In the genomic region with DNA sequence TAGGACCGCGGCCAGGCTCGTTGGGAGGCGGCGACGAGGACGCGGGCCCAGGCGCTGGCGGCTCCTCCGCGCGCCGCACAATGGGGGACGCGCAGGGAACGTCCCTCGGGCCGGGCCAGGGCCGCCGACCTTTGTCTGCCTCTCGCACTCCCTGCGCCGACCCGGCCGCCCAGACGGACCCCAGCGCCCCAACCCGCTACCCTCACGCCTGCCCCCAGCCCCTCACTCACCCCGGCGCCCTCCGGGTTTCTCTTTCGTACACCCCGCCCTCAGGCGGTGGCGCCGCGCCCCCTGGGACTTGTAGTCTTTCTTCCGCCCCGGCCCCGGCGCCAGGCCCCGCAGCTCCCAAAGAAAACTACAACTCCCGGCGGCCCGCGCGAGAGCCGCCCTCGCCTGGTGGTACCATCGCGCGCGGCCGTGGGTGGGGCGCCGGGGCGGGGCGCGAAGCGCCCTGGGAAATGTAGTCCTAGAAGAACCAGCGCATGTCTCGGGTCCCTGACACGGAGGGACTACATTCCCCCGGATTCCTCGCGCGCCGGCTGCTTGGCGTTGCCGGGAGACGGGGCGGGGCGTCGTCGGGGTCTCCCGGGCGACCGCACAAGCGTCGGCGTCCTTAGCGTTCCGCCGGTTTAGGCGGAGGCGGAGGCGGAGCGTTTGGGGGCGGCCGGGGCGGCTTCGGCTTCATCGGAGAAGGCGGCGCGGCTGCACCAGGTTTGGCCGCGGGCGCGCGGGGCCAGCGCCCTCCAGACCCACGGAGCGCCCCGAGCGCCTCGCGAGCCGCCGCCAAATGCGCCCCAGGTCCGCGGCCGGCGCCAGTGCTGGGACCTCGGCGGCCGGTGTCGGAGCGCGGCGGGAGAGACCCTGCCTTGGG, we compare ENCODE assay signal across 8 cellular contexts. TPM values are rescaled to one million over a fixed set of nuclear protein-coding genes. Genes with fewer than 3 reads are reported as not detected.
DNase-seq lines count a peak whose midpoint lies in the region; ATAC-seq and TF ChIP-seq lines count a peak whose summit lies in the region.

C1orf159 (minus strand) TSS at position 260 of the 871 bp plus-strand sequence. CDS start 24,546 bp downstream, outside the sequence.

- peak within 1 kb of the TSS; percentile 91 to 100 (median 96) for H3K4me3 ChIP-seq in Peyer's patch
- H3K4me3 ChIP-seq in esophagus muscularis mucosa, result peak within 1 kb of the TSS; percentile 79 to 98 (median 98)
- H3K4me3 ChIP-seq in muscle layer of colon (ENCODE audit: low read depth in 1 of 2, low read length in 2 of 2), result peak within 1 kb of the TSS; percentile 35 to 72

- DNase-seq in DMS153 treated with DMSO at 0.1 percent for 48 hours (lab: John Stamatoyannopoulos, UW; ENCODE audit: unreplicated experiment), result peak; percentile 100
- peak; percentile 92 for DNase-seq in KG1 (lab: John Stamatoyannopoulos, UW)
- peak; percentile 98 to 100 (median 99) for DNase-seq in Peyer's patch
- peak; percentile 99 for DNase-seq in activated T-cell treated with anti-CD3 and anti-CD28 coated beads, Interleukin-2, amount 50 U/mL, for 4 hours
- peak; percentile 100 for DNase-seq in esophagus muscularis mucosa (ENCODE audit: extremely low spot score)
- DNase-seq in stimulated activated CD8-positive, alpha-beta memory T cell treated with anti-CD3 and anti-CD28 coated beads, Interleukin-7, amount 100 ng/mL, for 1 hour (ENCODE audit: low read depth in 2 of 2), result peak; percentile 95 to 98

- H3K9me3 ChIP-seq in Peyer's patch (peaks cover 0 to 6% (median 3%) of the 10 kb centered on the region in 4 donors), esophagus muscularis mucosa (peaks cover 0 to 4% (median 0%) of the 10 kb centered on the region in 4 donors), muscle layer of colon (ENCODE audit: low read length) (no peaks in the 10 kb centered on the region)

- peak; percentile 93 for ATAC-seq in GM21723 (IDR thresholded peaks at IDR 0.05; ENCODE audit: unreplicated experiment)
- peak; percentile 93 to 94 for ATAC-seq in activated T-cell treated with anti-CD3 and anti-CD28 coated beads, Interleukin-2, amount 50 U/mL, for 4 hours

- peaks cover 11% of the 10 kb centered on the region for H3K36me3 Mint-ChIP-seq in activated T-cell treated with anti-CD3 and anti-CD28 coated beads, Interleukin-2, amount 50 U/mL, for 4 hours (ENCODE audit: insufficient read depth)

- H3K27me3 Mint-ChIP-seq in activated T-cell treated with anti-CD3 and anti-CD28 coated beads, Interleukin-2, amount 50 U/mL, for 4 hours (ENCODE audit: low read depth), result peaks cover 6% of the 10 kb centered on the region

- TF ChIP-seq EP300 in esophagus muscularis mucosa (IDR thresholded peaks at IDR 0.05), result no peak

- H3K36me3 ChIP-seq in Peyer's patch (no peaks in the 10 kb centered on the region), esophagus muscularis mucosa (peaks cover 0 to 18% (median 3%) of the 10 kb centered on the region in 4 donors), muscle layer of colon (ENCODE audit: insufficient read depth, low read length) (no peaks in the 10 kb centered on the region)

- TF ChIP-seq POLR2A in Peyer's patch (IDR thresholded peaks at IDR 0.05), result no peak
- no peak for TF ChIP-seq POLR2A in esophagus muscularis mucosa (IDR thresholded peaks at IDR 0.05; ENCODE audit: low read depth)

- peak within 1 kb of the TSS; percentile 84 for H3K4me3 Mint-ChIP-seq in activated T-cell treated with anti-CD3 and anti-CD28 coated beads, Interleukin-2, amount 50 U/mL, for 4 hours

- H3K27me3 ChIP-seq in Peyer's patch (no peaks in the 10 kb centered on the region), esophagus muscularis mucosa (peaks cover 0 to 39% (median under 1%) of the 10 kb centered on the region in 4 donors), muscle layer of colon (ENCODE audit: control insufficient read depth in 1 of 2, insufficient read depth in 2 of 2, low read length in 2 of 2) (peaks cover 0 to 27% of the 10 kb centered on the region in 2 donors)

- H3K27ac ChIP-seq in Peyer's patch (peak within 1 kb of the TSS; percentile 79 to 82 (median 80)), esophagus muscularis mucosa (replicated peaks in 1 of 4) (peak within 1 kb of the TSS; percentile 78 to 87 (median 84)), muscle layer of colon (ENCODE audit: low read depth, low read length) (no peak within 1 kb of the TSS)

- TF ChIP-seq CTCF in Peyer's patch (IDR thresholded peaks at IDR 0.05) (peak in 2 of 6 experiments; percentile 8 to 14), esophagus muscularis mucosa (IDR thresholded peaks at IDR 0.05) (peak in 1 of 3 experiments; percentile 33)

- H3K4me1 ChIP-seq in Peyer's patch (peaks cover 0 to 18% (median 4%) of the 10 kb centered on the region in 4 donors), esophagus muscularis mucosa (peaks cover 6 to 27% (median 21%) of the 10 kb centered on the region in 4 donors), muscle layer of colon (ENCODE audit: insufficient read depth, low read length) (peaks cover 5% of the 10 kb centered on the region)

- H3K4me1 Mint-ChIP-seq in activated T-cell treated with anti-CD3 and anti-CD28 coated beads, Interleukin-2, amount 50 U/mL, for 4 hours (ENCODE audit: low read depth), result peaks cover 5% of the 10 kb centered on the region

- H3K9me3 Mint-ChIP-seq in activated T-cell treated with anti-CD3 and anti-CD28 coated beads, Interleukin-2, amount 50 U/mL, for 4 hours, result peaks cover 3% of the 10 kb centered on the region

- no peak within 1 kb of the TSS for H3K9ac ChIP-seq in muscle layer of colon (ENCODE audit: low read length)

- under 1% methylated on average over 45 of the region's 124 CpGs for WGBS in esophagus muscularis mucosa

- intact Hi-C loops in esophagus muscularis mucosa (cut with DNase I), result loop anchor here (10.0 kb wide), 1 partner anchor 259 kb away; the partner anchor contains the start of gene AURKAIP1

RNA-seq across cellular contexts. Expression of gene C1orf159, which starts in this region (rescaled TPM):
- 10 to 100 TPM; 14.0 to 32.0 (median 22.7) TPM for total RNA-seq in Peyer's patch
- total RNA-seq in activated T-cell treated with anti-CD3 and anti-CD28 coated beads, Interleukin-2, amount 50 U/mL, for 4 hours, result 10 to 100 TPM; 22.3 to 27.6 (median 26.8) TPM
- 10 to 100 TPM in 1 of 4 donors, 1 to 10 TPM in 3; 4.2 to 11.9 (median 8.5) TPM for total RNA-seq in esophagus muscularis mucosa
